Comparison of ENCODE assay signal across 19 cellular contexts in the genomic region with DNA sequence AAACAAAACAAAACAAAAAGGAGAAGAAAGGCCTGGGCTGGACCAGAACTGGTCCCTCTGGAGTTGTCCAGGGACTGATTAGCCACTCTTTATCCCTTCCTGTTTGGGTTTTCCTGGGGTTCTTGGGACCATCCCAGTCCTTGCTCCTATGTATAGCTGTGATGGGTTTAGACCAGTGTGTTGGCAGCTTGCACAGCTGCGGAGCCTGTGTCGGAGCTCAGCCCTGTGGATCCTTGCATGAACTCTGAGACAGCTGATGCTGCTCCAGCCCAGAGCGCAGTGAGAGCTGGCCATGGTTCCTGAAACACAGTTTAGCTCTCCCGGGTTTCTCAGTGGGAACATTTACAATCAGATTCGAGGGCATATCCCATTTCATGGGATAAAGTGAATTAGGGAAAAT. TPM values are rescaled to one million over a fixed set of nuclear protein-coding genes. Genes with fewer than 3 reads are reported as not detected.
DNase-seq lines count a peak whose midpoint lies in the region; ATAC-seq and TF ChIP-seq lines count a peak whose summit lies in the region.
"Had no signal": no experiment of that assay in that cellular context is flagged by ENCODE, and none has a peak within 500 bp of the region (broad histone marks: within the 10 kb centered on the region; RNA-seq: fewer than 3 reads in every experiment).

No MANE protein-coding gene starts in this region.

- H2BK15ac ChIP-seq in H9 (ENCODE audit: low read depth, low read length) = no peak overlapping the region

- H3K4me1 ChIP-seq in H9 (ENCODE audit: insufficient read depth, low read length) (peaks cover 11% of the 10 kb centered on the region; the same call in 1 of the 2 replicates), gastrocnemius medialis (peaks cover 41 to 54% of the 10 kb centered on the region in 2 donors)

- no peak overlapping the region for H2AK5ac ChIP-seq in H9 (ENCODE audit: insufficient read length, low read length)

- no peak overlapping the region for H3K56ac ChIP-seq in H9 (ENCODE audit: insufficient read length, low read depth, low read length)

- peaks cover 0 to 21% of the 10 kb centered on the region in 2 donors for H3K36me3 ChIP-seq in gastrocnemius medialis
- H3K36me3 ChIP-seq: brain microvascular endothelial cell had no signal

- H3K4me1 Mint-ChIP-seq in H9 (peaks cover 25 to 34% of the 10 kb centered on the region in 2 experiments), immature natural killer cell (peaks cover 8 to 10% of the 10 kb centered on the region in 2 donors)

- H3T11ph ChIP-seq in H9 (ENCODE audit: low read length) = no peak overlapping the region

- H4K5ac ChIP-seq in H9 (ENCODE audit: insufficient read length, low read depth, low read length) = no peak overlapping the region

- intact Hi-C loops in gastrocnemius medialis (cut with DNase I; ENCODE audit: low total_unique reads) = loop anchor here (1.0 to 2.0 kb wide), 2 partner anchors 17 to 41 kb away; no protein-coding TSS in a partner anchor

- H3K36me3 Mint-ChIP-seq in H9 (ENCODE audit: insufficient read depth in 1 of 3, low read depth in 3 of 3) = peaks cover 16 to 32% (median 25%) of the 10 kb centered on the region in 3 experiments
- no peaks in the 10 kb centered on the region for H3K36me3 Mint-ChIP-seq in immature natural killer cell
- H3K36me3 Mint-ChIP-seq: naive B cell had no signal

- no peak overlapping the region for H3K4ac ChIP-seq in H9 (ENCODE audit: low read depth, low read length)

- no peak overlapping the region for H2BK5ac ChIP-seq in H9 (ENCODE audit: insufficient read length, low read length)

- no peak for TF ChIP-seq CTCF in H9 (conservative IDR thresholded peaks at IDR 0.05)
- no peak for TF ChIP-seq CTCF in choroid plexus epithelial cell (conservative IDR thresholded peaks at IDR 0.05; ENCODE audit: low read depth, low read length)
- no peak for TF ChIP-seq CTCF in gastrocnemius medialis (IDR thresholded peaks at IDR 0.05 in 4 of 5, conservative IDR thresholded peaks at IDR 0.05 in 1 of 5)

- peak; percentile 47 for ATAC-seq in left lobe of liver
- ATAC-seq in gastrocnemius medialis = peak; percentile 69 to 78
- no peak for ATAC-seq in GM18873 (IDR thresholded peaks at IDR 0.05; ENCODE audit: low FRiP score, unreplicated experiment)

- H3K27me3 Mint-ChIP-seq in H9 (ENCODE audit: low read depth) (no peaks in the 10 kb centered on the region), immature natural killer cell (ENCODE audit: low read depth in 3 of 3) (no peaks in the 10 kb centered on the region)
- H3K27me3 Mint-ChIP-seq: B cell, naive B cell had no signal

- peaks cover 2% of the 10 kb centered on the region for H4K20me1 ChIP-seq in H9 (ENCODE audit: control insufficient read depth, insufficient read depth, insufficient read length)

- peaks cover 10% of the 10 kb centered on the region; the same call in 1 of the 2 replicates for H3K79me2 ChIP-seq in H9 (ENCODE audit: insufficient read depth, low read length)

- in situ Hi-C loops in gastrocnemius medialis (cut with MboI; ENCODE audit: low sequenced_read_pairs in 4 of 4) = loop anchor here (5.0 to 10.0 kb wide), 5 partner anchors 56 to 143 kb away; a partner anchor contains a TSS

- H3K9me3 ChIP-seq in H9 (ENCODE audit: control insufficient read depth, low read depth, low read length) (no peaks in the 10 kb centered on the region), gastrocnemius medialis (no peaks in the 10 kb centered on the region)
- H3K9me3 ChIP-seq: HAP-1 had no signal

- no peak overlapping the region for H2AFZ ChIP-seq in H9 (ENCODE audit: low read length)

- no peak overlapping the region for H3K18ac ChIP-seq in H9 (ENCODE audit: insufficient read length, low read depth, low read length)

- no peaks in the 10 kb centered on the region for H3K27me3 ChIP-seq in H9 (ENCODE audit: insufficient read depth, low read length)
- H3K27me3 ChIP-seq in gastrocnemius medialis = no peaks in the 10 kb centered on the region
- H3K27me3 ChIP-seq: brain microvascular endothelial cell had no signal

- DNase-seq in H9 = no peak
- DNase-seq in choroid plexus epithelial cell (ENCODE audit: low read depth) = peak; percentile 30
- no peak for DNase-seq in left lobe of liver (ENCODE audit: low spot score)
- peak in 1 of 2 donors; percentile 80 for DNase-seq in gastrocnemius medialis
- no peak for DNase-seq in immature natural killer cell
- DNase-seq in T-helper 2 cell = no peak
- DNase-seq: activated naive CD4-positive, alpha-beta T cell treated with anti-CD3 and anti-CD28 coated beads, Interleukin-2, amount 50 U/mL, for 16 hours; brain microvascular endothelial cell; GF-D8; Karpas-422; kidney glomerular epithelial cell; naive B cell; NCI-H1436; NCI-H345; SHP77 had no signal

- H2BK20ac ChIP-seq in H9 (ENCODE audit: low read depth, low read length, poor library complexity, severe bottlenecking) = no peak overlapping the region

- no peak overlapping the region for H2BK12ac ChIP-seq in H9 (ENCODE audit: insufficient read length, low read depth, low read length)

- H3K9me3 Mint-ChIP-seq in H9 = no peaks in the 10 kb centered on the region
- no peaks in the 10 kb centered on the region for H3K9me3 Mint-ChIP-seq in immature natural killer cell
- H3K9me3 Mint-ChIP-seq: naive B cell; T-helper 2 cell treated with Interferon-gamma antibody and Interleukin-4, amounts not matched to agents 5 μg/mL and 100 μg/mL, for 36 hours had no signal

- no CpG with 5 or more reads among the region's 5 CpGs for WGBS in H9 (ENCODE audit: extremely low coverage, insufficient read length, low lambda C conversion rate)

- H3K23ac ChIP-seq in H9 (ENCODE audit: insufficient read length, low read depth, low read length) = no peak overlapping the region

- no peak overlapping the region for H2BK120ac ChIP-seq in H9 (ENCODE audit: low read depth, low read length, poor library complexity, severe bottlenecking)

- H3K27ac Mint-ChIP-seq in H9 (peak overlapping the region in 2 of 3 experiments; percentile 52 to 82; a peak in 4 of 7 replicates), immature natural killer cell (no peak overlapping the region)
- H3K27ac Mint-ChIP-seq: B cell; T-helper 2 cell treated with Interferon-gamma antibody and Interleukin-4, amounts not matched to agents 5 μg/mL and 100 μg/mL, for 36 hours had no signal

- no peak overlapping the region for H4K8ac ChIP-seq in H9 (replicated peaks; ENCODE audit: insufficient read length, low read depth, low read length)

- H3K27ac ChIP-seq in H9 (ENCODE audit: insufficient read length, low read depth, low read length) = no peak overlapping the region
- peak overlapping the region; percentile 83 to 100 (median 98) for H3K27ac ChIP-seq in gastrocnemius medialis
- H3K27ac ChIP-seq: brain microvascular endothelial cell had no signal

- H3K79me1 ChIP-seq in H9 (ENCODE audit: insufficient read depth, low read depth, low read length, poor library complexity, severe bottlenecking) = peaks cover 5% of the 10 kb centered on the region

- no peak overlapping the region for H4K91ac ChIP-seq in H9 (ENCODE audit: insufficient read length, low read depth, low read length)

- H3K4me3 ChIP-seq in choroid plexus epithelial cell (ENCODE audit: low read depth, low read length) (no peak overlapping the region), gastrocnemius medialis (no peak overlapping the region)
- H3K4me3 ChIP-seq: HAP-1 had no signal

- no peak overlapping the region for H3K9ac ChIP-seq in H9 (ENCODE audit: extremely low read depth, insufficient read length, low read length)

- no peak for TF ChIP-seq POLR2A in gastrocnemius medialis (IDR thresholded peaks at IDR 0.05)

- H3K14ac ChIP-seq in H9 (ENCODE audit: insufficient read depth, low read length) = no peak overlapping the region

- H3K4me2 ChIP-seq in H9 (ENCODE audit: insufficient read depth, insufficient read length, low read length) = no peak overlapping the region

- H3K4me3 Mint-ChIP-seq in H9 = no peak overlapping the region
- no peak overlapping the region for H3K4me3 Mint-ChIP-seq in immature natural killer cell
- H3K4me3 Mint-ChIP-seq: B cell; naive B cell; T-helper 2 cell treated with Interferon-gamma antibody and Interleukin-4, amounts not matched to agents 5 μg/mL and 100 μg/mL, for 36 hours had no signal

- no peaks in the 10 kb centered on the region for H3K23me2 ChIP-seq in H9 (ENCODE audit: insufficient read length, low read depth, low read length, poor library complexity, severe bottlenecking)

RNA-seq across cellular contexts. Expression of a gene that starts 16.9 kb away (rescaled TPM):
- total RNA-seq in H9 (2021) (69.1 and 73.8 TPM in 2 replicates), left lobe of liver (51.3 TPM), gastrocnemius medialis (100 to 1,000 TPM; 245 to 391 (median 274) TPM)
- 10 to 100 TPM in 2 of 3 donors, 1 to 10 TPM in 1; 6.0 to 15.2 (median 13.8) TPM for polyA plus RNA-seq in immature natural killer cell

Comparison
In these comparisons a context has a peak if more than half of its experiments do, and no peak if none do; other contexts are left out.
1. H3K27ac Mint-ChIP-seq: peak in H9 (2 of 3); none in immature natural killer cell (0 of 6).